Comparison of ENCODE assay signal across 17 cellular contexts in the genomic region with DNA sequence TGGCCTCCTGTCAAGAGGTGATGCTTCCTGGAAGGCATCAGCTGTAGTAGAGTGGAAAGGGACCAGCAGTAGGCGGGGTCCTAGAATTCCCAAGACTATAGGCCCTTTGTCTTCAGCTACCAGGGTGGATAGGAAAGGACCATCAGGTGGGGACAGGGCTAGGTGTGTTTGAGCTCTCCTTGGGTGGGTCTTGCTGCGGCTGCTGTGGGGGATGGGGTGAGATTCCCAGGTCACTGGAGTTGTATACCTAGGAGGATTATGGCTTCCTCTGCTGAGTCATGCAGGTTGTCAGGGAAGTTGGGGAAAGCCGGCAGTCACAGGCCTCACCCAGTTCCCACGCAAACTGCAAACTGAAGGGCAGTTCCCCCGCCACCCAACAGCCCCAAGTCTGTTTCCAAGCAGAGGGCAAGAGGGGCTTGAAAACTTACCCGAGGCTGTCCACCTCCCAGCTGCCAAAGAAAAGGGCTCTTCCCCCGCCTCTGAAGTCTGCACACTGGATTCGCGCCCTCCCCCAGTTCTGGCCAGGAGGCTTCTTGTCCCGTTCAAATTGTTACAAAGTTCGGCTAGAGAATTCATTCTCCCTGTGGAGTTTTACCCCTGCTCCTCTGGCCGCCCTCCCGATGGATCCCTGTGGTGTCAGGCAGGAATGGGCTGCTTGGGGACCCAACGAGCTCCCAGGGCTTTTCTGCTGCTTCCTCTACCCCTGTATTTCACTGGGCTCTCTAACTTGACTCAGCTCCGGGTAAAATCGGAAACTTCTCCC. TPM values are rescaled to one million over a fixed set of nuclear protein-coding genes. Genes with fewer than 3 reads are reported as not detected.
DNase-seq lines count a peak whose midpoint lies in the region; ATAC-seq and TF ChIP-seq lines count a peak whose summit lies in the region.
"Had no signal": no experiment of that assay in that cellular context is flagged by ENCODE, and none has a peak within 500 bp of the region (broad histone marks: within the 10 kb centered on the region; RNA-seq: fewer than 3 reads in every experiment).

No MANE protein-coding gene starts in this region.

- H3K14ac ChIP-seq in trophoblast cell (ENCODE audit: low read length) = no peak overlapping the region

- H3K27me3 Mint-ChIP-seq in activated T-helper 17 cell treated with anti-CD3 and anti-CD28 coated beads, Interleukin-2, amount 50 U/mL, for 72 hours = no peaks in the 10 kb centered on the region
- no peaks in the 10 kb centered on the region for H3K27me3 Mint-ChIP-seq in activated T-cell treated with anti-CD3 and anti-CD28 coated beads, Interleukin-2, amount 50 U/mL, for 72 hours (ENCODE audit: low read depth)
- H3K27me3 Mint-ChIP-seq: CD4-positive, CD25-positive, alpha-beta regulatory T cell had no signal

- intact Hi-C loops in esophagus squamous epithelium (cut with DNase I) = no loop called here

- peak overlapping the region; percentile 43 for H2BK12ac ChIP-seq in trophoblast cell (ENCODE audit: low read length)

- H2BK5ac ChIP-seq in trophoblast cell (ENCODE audit: low read depth, low read length, poor library complexity) = no peak overlapping the region

- no peak overlapping the region for H3K4me3 ChIP-seq in HUES6 (ENCODE audit: low read depth, low read length)
- no peak overlapping the region for H3K4me3 ChIP-seq in esophagus squamous epithelium
- H3K4me3 ChIP-seq in trophoblast cell (ENCODE audit: low read depth, low read length) = no peak overlapping the region
- no peak overlapping the region for H3K4me3 ChIP-seq in smooth muscle cell

- peak overlapping the region; percentile 33 for H3K18ac ChIP-seq in trophoblast cell (ENCODE audit: low read length)

- H2BK120ac ChIP-seq in trophoblast cell (ENCODE audit: insufficient read depth, low read length, poor library complexity) = peak overlapping the region; percentile 24

- H3K27ac ChIP-seq in HUES6 (ENCODE audit: low read depth, low read length) (0 out of 2 replicates have a peak overlapping the region, but pooled peaks have one; percentile 56), esophagus squamous epithelium (peak overlapping the region in 3 of 4 donors; percentile 8 to 72 (median 48)), trophoblast cell (ENCODE audit: low read depth, low read length) (no peak overlapping the region), smooth muscle cell (ENCODE audit: low read depth) (no peak overlapping the region)

- H4K20me1 ChIP-seq in smooth muscle cell (ENCODE audit: low read depth) = no peaks in the 10 kb centered on the region

- no peak overlapping the region for H3K23ac ChIP-seq in trophoblast cell (ENCODE audit: low read length)

- H3K4me3 Mint-ChIP-seq in activated T-helper 17 cell treated with anti-CD3 and anti-CD28 coated beads, Interleukin-2, amount 50 U/mL, for 72 hours = no peak overlapping the region
- no peak overlapping the region for H3K4me3 Mint-ChIP-seq in activated T-cell treated with anti-CD3 and anti-CD28 coated beads, Interleukin-2, amount 50 U/mL, for 72 hours
- H3K4me3 Mint-ChIP-seq: CD4-positive, CD25-positive, alpha-beta regulatory T cell had no signal

- H3K4me2 ChIP-seq in trophoblast cell (ENCODE audit: low read length) (no peak overlapping the region), smooth muscle cell (no peak overlapping the region)

- DNase-seq in esophagus squamous epithelium (lab: John Stamatoyannopoulos, UW) = no peak
- no peak for DNase-seq in trophoblast cell
- no peak for DNase-seq in activated T-cell treated with anti-CD3 and anti-CD28 coated beads, Interleukin-2, amount 50 U/mL, for 72 hours
- DNase-seq in smooth muscle cell (lab: John Stamatoyannopoulos, UW; ENCODE audit: unreplicated experiment) = no peak
- DNase-seq: Caco-2; CD4-positive, CD25-positive, alpha-beta regulatory T cell; DMS153; HCEC 1CT; Karpas-422; MM.1S; NCI-H1092 treated with DMSO at 0.1 percent for 48 hours; NCI-H524; SHP77 treated with DMSO at 0.1 percent for 48 hours had no signal

- no peak for ATAC-seq in activated T-helper 17 cell treated with anti-CD3 and anti-CD28 coated beads, Interleukin-2, amount 50 U/mL, for 72 hours (replicated peaks)
- no peak for ATAC-seq in HG02798 (IDR thresholded peaks at IDR 0.05; ENCODE audit: poor library complexity, unreplicated experiment)
- no peak for ATAC-seq in activated T-cell treated with anti-CD3 and anti-CD28 coated beads, Interleukin-2, amount 50 U/mL, for 72 hours (replicated peaks in 1 of 2)
- ATAC-seq: SK-N-SH treated with all-trans-retinoic acid at 6 μM for 48 hours had no signal

- no peaks in the 10 kb centered on the region for H3K4me1 Mint-ChIP-seq in activated T-helper 17 cell treated with anti-CD3 and anti-CD28 coated beads, Interleukin-2, amount 50 U/mL, for 72 hours
- peaks cover 6% of the 10 kb centered on the region for H3K4me1 Mint-ChIP-seq in activated T-cell treated with anti-CD3 and anti-CD28 coated beads, Interleukin-2, amount 50 U/mL, for 72 hours (ENCODE audit: low read depth)

- H3K79me2 ChIP-seq in trophoblast cell (ENCODE audit: control insufficient read depth, insufficient read depth, low read length, poor library complexity) (no peaks in the 10 kb centered on the region), smooth muscle cell (ENCODE audit: low read depth) (no peaks in the 10 kb centered on the region)

- H3K79me1 ChIP-seq in trophoblast cell (ENCODE audit: low read length) = peaks cover 2% of the 10 kb centered on the region

- peak overlapping the region; percentile 38 for H3K9ac ChIP-seq in HUES6 (ENCODE audit: low read length)
- H3K9ac ChIP-seq in trophoblast cell (ENCODE audit: low read length) = no peak overlapping the region
- H3K9ac ChIP-seq in smooth muscle cell (ENCODE audit: low read depth) = no peak overlapping the region

- no peak for TF ChIP-seq CTCF in esophagus squamous epithelium (IDR thresholded peaks at IDR 0.05)
- TF ChIP-seq CTCF in smooth muscle cell (IDR thresholded peaks at IDR 0.05; ENCODE audit: borderline replicate concordance, insufficient read depth, poor library complexity, severe bottlenecking) = no peak

- H3K9me3 ChIP-seq in HUES6 (ENCODE audit: control insufficient read depth, insufficient read depth, low read depth, low read length) (no peaks in the 10 kb centered on the region), esophagus squamous epithelium (no peaks in the 10 kb centered on the region), trophoblast cell (ENCODE audit: insufficient read depth, low read depth, low read length) (no peaks in the 10 kb centered on the region), smooth muscle cell (replicated peaks; ENCODE audit: low read depth) (no peaks in the 10 kb centered on the region)
- H3K9me3 ChIP-seq: Caco-2 had no signal

- H4K12ac ChIP-seq in trophoblast cell (ENCODE audit: low read depth, low read length) = peak overlapping the region; percentile 18

- TF ChIP-seq POLR2A in esophagus squamous epithelium (IDR thresholded peaks at IDR 0.05) = no peak

- H3K4me1 ChIP-seq in HUES6 (ENCODE audit: control insufficient read depth, insufficient read depth, low read length) (peaks cover 13% of the 10 kb centered on the region), esophagus squamous epithelium (peaks cover 8 to 49% (median 10%) of the 10 kb centered on the region in 3 donors), trophoblast cell (ENCODE audit: control insufficient read depth in 1 of 2, insufficient read depth in 2 of 2, low read length in 2 of 2) (peaks cover 0 to 6% of the 10 kb centered on the region in 2 experiments), smooth muscle cell (ENCODE audit: low read depth) (peaks cover 8% of the 10 kb centered on the region)
- H3K4me1 ChIP-seq: Caco-2 had no signal

- peaks cover 5% of the 10 kb centered on the region for H3F3A ChIP-seq in smooth muscle cell (ENCODE audit: low read depth)

- no peak overlapping the region for H3K4ac ChIP-seq in trophoblast cell (ENCODE audit: low read depth, low read length)

- H3K27me3 ChIP-seq in HUES6 (ENCODE audit: control insufficient read depth, insufficient read depth, low read length) (no peaks in the 10 kb centered on the region), esophagus squamous epithelium (no peaks in the 10 kb centered on the region), trophoblast cell (ENCODE audit: insufficient read depth, low read length) (no peaks in the 10 kb centered on the region), smooth muscle cell (ENCODE audit: low read depth) (no peaks in the 10 kb centered on the region)

- H3K9me3 Mint-ChIP-seq in activated T-helper 17 cell treated with anti-CD3 and anti-CD28 coated beads, Interleukin-2, amount 50 U/mL, for 72 hours = no peaks in the 10 kb centered on the region
- H3K9me3 Mint-ChIP-seq in activated T-cell treated with anti-CD3 and anti-CD28 coated beads, Interleukin-2, amount 50 U/mL, for 72 hours = peaks cover 0 to 2% of the 10 kb centered on the region in 2 donors

- WGBS in esophagus squamous epithelium, 2 donors = 71 to 88% methylated on average over 11 to 14 of the region's 16 CpGs
- WGBS in trophoblast cell (ENCODE audit: extremely low coverage, insufficient coverage, insufficient read length) = no CpG with 5 or more reads among the region's 16 CpGs
- WGBS in smooth muscle cell (ENCODE audit: low lambda C conversion rate) = 86% methylated on average over 16 of the region's 16 CpGs

- no peak overlapping the region for H2AK5ac ChIP-seq in trophoblast cell (ENCODE audit: low read length)

- H3K36me3 ChIP-seq in HUES6 (ENCODE audit: control insufficient read depth, insufficient read depth, low read length) (no peaks in the 10 kb centered on the region), esophagus squamous epithelium (no peaks in the 10 kb centered on the region), trophoblast cell (ENCODE audit: control insufficient read depth in 1 of 2, insufficient read depth in 2 of 2, low read length in 2 of 2) (no peaks in the 10 kb centered on the region), smooth muscle cell (ENCODE audit: low read depth) (no peaks in the 10 kb centered on the region)

- peak overlapping the region; percentile 77 for H2AFZ ChIP-seq in trophoblast cell (ENCODE audit: insufficient read depth, low read length, poor library complexity)
- H2AFZ ChIP-seq in smooth muscle cell (ENCODE audit: low read depth) = no peak overlapping the region

- peak overlapping the region; percentile 16 for H4K8ac ChIP-seq in trophoblast cell (ENCODE audit: low read depth, low read length)

- H4K91ac ChIP-seq in trophoblast cell (ENCODE audit: low read depth, low read length) = peak overlapping the region; percentile 18

- H3K36me3 Mint-ChIP-seq in activated T-helper 17 cell treated with anti-CD3 and anti-CD28 coated beads, Interleukin-2, amount 50 U/mL, for 72 hours (ENCODE audit: low read depth) = no peaks in the 10 kb centered on the region
- H3K36me3 Mint-ChIP-seq in activated T-cell treated with anti-CD3 and anti-CD28 coated beads, Interleukin-2, amount 50 U/mL, for 72 hours (ENCODE audit: insufficient read depth in 2 of 2) = no peaks in the 10 kb centered on the region

- H3K27ac Mint-ChIP-seq in activated T-helper 17 cell treated with anti-CD3 and anti-CD28 coated beads, Interleukin-2, amount 50 U/mL, for 72 hours = peak overlapping the region; percentile 39
- H3K27ac Mint-ChIP-seq in activated T-cell treated with anti-CD3 and anti-CD28 coated beads, Interleukin-2, amount 50 U/mL, for 72 hours = no peak overlapping the region
- H3K27ac Mint-ChIP-seq: CD4-positive, CD25-positive, alpha-beta regulatory T cell had no signal

RNA-seq across cellular contexts. Expression of a gene that starts 23.0 kb away (rescaled TPM):
- total RNA-seq in activated T-helper 17 cell treated with anti-CD3 and anti-CD28 coated beads, Interleukin-2, amount 50 U/mL, for 72 hours = not detected
- 10 to 100 TPM in 1 of 4 donors, 1 to 10 TPM in 2, under 1 TPM in 1; 0.57 to 13.1 (median 3.5) TPM for total RNA-seq in esophagus squamous epithelium
- polyA plus RNA-seq in trophoblast cell (2013) = 0.03 and 0.07 TPM in 2 replicates
- not detected for total RNA-seq in activated T-cell treated with anti-CD3 and anti-CD28 coated beads, Interleukin-2, amount 50 U/mL, for 72 hours
- total RNA-seq in smooth muscle cell = 0.27 and 0.85 TPM in 2 replicates
- polyA plus RNA-seq in smooth muscle cell = 0.37 and 0.50 TPM in 2 replicates
- total RNA-seq: Caco-2; CD4-positive, CD25-positive, alpha-beta regulatory T cell had no signal
- polyA plus RNA-seq: CD4-positive, CD25-positive, alpha-beta regulatory T cell had no signal

Comparison
In these comparisons a context has a peak if more than half of its experiments do, and no peak if none do; other contexts are left out.
1. H3K27ac ChIP-seq: peak in HUES6 (single experiment) and esophagus squamous epithelium (3 of 4); none in trophoblast cell (single experiment) and smooth muscle cell (single experiment).